25 cellular contexts compared by ENCODE assay signal in the genomic region with DNA sequence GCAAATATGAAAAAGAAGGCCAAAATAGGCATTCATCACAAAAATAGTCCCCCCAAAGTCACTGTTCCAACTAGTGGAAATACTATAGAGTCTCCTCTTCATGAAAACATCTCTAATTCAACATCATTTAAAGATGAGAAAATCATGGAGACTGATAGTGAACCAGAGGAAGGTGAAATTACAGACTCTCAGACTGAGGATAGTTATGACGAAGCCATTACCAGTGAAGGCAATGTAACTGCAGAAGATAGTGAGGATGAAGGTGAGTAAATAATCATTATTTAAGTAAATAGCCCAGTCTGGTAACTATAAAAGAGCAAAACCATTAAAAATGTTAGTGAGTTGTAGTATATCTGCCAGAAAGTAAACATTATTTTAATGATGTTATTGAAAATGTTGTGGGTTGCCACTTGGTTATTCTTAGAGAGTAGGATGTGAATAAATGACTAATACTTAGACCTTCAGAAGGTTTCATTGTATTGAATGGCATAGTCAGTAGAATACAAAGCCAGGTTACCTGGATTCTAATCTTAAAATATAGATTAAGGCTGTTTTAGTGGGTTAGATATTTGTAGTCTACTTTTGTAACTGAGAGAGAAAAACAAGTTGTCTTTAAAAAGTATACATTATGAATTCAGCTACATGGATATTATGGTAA. TPM values are rescaled to one million over a fixed set of nuclear protein-coding genes. Genes with fewer than 3 reads are reported as not detected.
DNase-seq lines count a peak whose midpoint lies in the region; ATAC-seq and FAIRE-seq lines count a peak whose summit lies in the region.
"Had no signal": no experiment of that assay in that cellular context is flagged by ENCODE, and none has a peak within 500 bp of the region (broad histone marks: within the 10 kb centered on the region; RNA-seq: fewer than 3 reads in every experiment).

No MANE protein-coding gene starts in this region.

- H3K9me3 Mint-ChIP-seq in activated T-cell treated with anti-CD3 and anti-CD28 coated beads, Interleukin-2, amount 50 U/mL, for 72 hours, result no peaks in the 10 kb centered on the region
- no peaks in the 10 kb centered on the region for H3K9me3 Mint-ChIP-seq in central memory CD8-positive, alpha-beta T cell
- H3K9me3 Mint-ChIP-seq: CD4-positive, CD25-positive, alpha-beta regulatory T cell had no signal

- peak overlapping the region; percentile 38 for H3K27ac Mint-ChIP-seq in activated T-cell treated with anti-CD3 and anti-CD28 coated beads, Interleukin-2, amount 50 U/mL, for 72 hours
- peak overlapping the region; percentile 54 for H3K27ac Mint-ChIP-seq in central memory CD8-positive, alpha-beta T cell (ENCODE audit: low read depth)
- H3K27ac Mint-ChIP-seq: CD4-positive, CD25-positive, alpha-beta regulatory T cell had no signal

- peaks cover 4 to 26% of the 10 kb centered on the region in 2 donors for H3K36me3 Mint-ChIP-seq in activated T-cell treated with anti-CD3 and anti-CD28 coated beads, Interleukin-2, amount 50 U/mL, for 72 hours (ENCODE audit: insufficient read depth in 2 of 2)
- peaks cover 28% of the 10 kb centered on the region for H3K36me3 Mint-ChIP-seq in central memory CD8-positive, alpha-beta T cell (ENCODE audit: insufficient read depth)

- H3K4me3 Mint-ChIP-seq in activated T-cell treated with anti-CD3 and anti-CD28 coated beads, Interleukin-2, amount 50 U/mL, for 72 hours, result peak overlapping the region in 1 of 2 donors; percentile 37
- H3K4me3 Mint-ChIP-seq in central memory CD8-positive, alpha-beta T cell, result no peak overlapping the region
- H3K4me3 Mint-ChIP-seq: CD4-positive, CD25-positive, alpha-beta regulatory T cell had no signal

- DNase-seq in activated T-cell treated with anti-CD3 and anti-CD28 coated beads, Interleukin-2, amount 50 U/mL, for 72 hours, result no peak
- no peak for DNase-seq in activated T-cell treated with anti-CD3 and anti-CD28 coated beads for 4 hours
- DNase-seq in GM19239 (ENCODE audit: insufficient read length, low spot score), result no peak
- DNase-seq in central memory CD8-positive, alpha-beta T cell (ENCODE audit: low spot score in 2 of 2), result no peak
- DNase-seq in SKM-1 treated with dmso at 0.1 percent for 144 hours (lab: John Stamatoyannopoulos, UW; ENCODE audit: unreplicated experiment), result no peak
- no peak for DNase-seq in amniotic stem cell (lab: John Stamatoyannopoulos, UW)
- DNase-seq in COLO668 (lab: John Stamatoyannopoulos, UW; ENCODE audit: unreplicated experiment), result no peak
- DNase-seq: CD4-positive, CD25-positive, alpha-beta regulatory T cell; HCEC 1CT; KBM-7; MG63; NCI-H1105 treated with DMSO at 0.1 percent for 48 hours; NCI-H146; NCI-H1930; NCI-H2107; NCI-H524; NCI-H748 treated with DMSO at 0.1 percent for 48 hours; SIG-M5; SW 1271 had no signal

- H3K27me3 Mint-ChIP-seq in activated T-cell treated with anti-CD3 and anti-CD28 coated beads, Interleukin-2, amount 50 U/mL, for 72 hours (ENCODE audit: low read depth), result no peaks in the 10 kb centered on the region
- H3K27me3 Mint-ChIP-seq in central memory CD8-positive, alpha-beta T cell, result no peaks in the 10 kb centered on the region
- H3K27me3 Mint-ChIP-seq: CD4-positive, CD25-positive, alpha-beta regulatory T cell had no signal

- peak; percentile 81 to 84 for ATAC-seq in activated T-cell treated with anti-CD3 and anti-CD28 coated beads, Interleukin-2, amount 50 U/mL, for 72 hours (replicated peaks in 1 of 2)
- ATAC-seq in HG03442 (IDR thresholded peaks at IDR 0.05; ENCODE audit: unreplicated experiment), result peak; percentile 50
- no peak for ATAC-seq in central memory CD8-positive, alpha-beta T cell (replicated peaks; ENCODE audit: extremely low read depth, poor library complexity, severe bottlenecking)

- peaks cover 17% of the 10 kb centered on the region for H3K4me1 Mint-ChIP-seq in activated T-cell treated with anti-CD3 and anti-CD28 coated beads, Interleukin-2, amount 50 U/mL, for 72 hours (ENCODE audit: low read depth)
- H3K4me1 Mint-ChIP-seq in central memory CD8-positive, alpha-beta T cell, result peaks cover 11% of the 10 kb centered on the region

- FAIRE-seq in GM19239 (lab: Jason Lieb, UNC), result peak; percentile 18
- FAIRE-seq: A204.1, D721Med, H1, HTR-8/SVneo, RCC 7860 had no signal

RNA-seq across cellular contexts. Expression of a gene that starts 16.3 kb away (rescaled TPM):
- 10 to 100 TPM; 19.1 to 22.8 TPM for total RNA-seq in activated T-cell treated with anti-CD3 and anti-CD28 coated beads, Interleukin-2, amount 50 U/mL, for 72 hours

RNA-seq across cellular contexts. Expression of a gene that starts 40.5 kb away (rescaled TPM):
- 10 to 100 TPM in 1 of 2 donors, 1 to 10 TPM in 1; 8.7 to 11.4 TPM for total RNA-seq in activated T-cell treated with anti-CD3 and anti-CD28 coated beads, Interleukin-2, amount 50 U/mL, for 72 hours
